In the genomic region with DNA sequence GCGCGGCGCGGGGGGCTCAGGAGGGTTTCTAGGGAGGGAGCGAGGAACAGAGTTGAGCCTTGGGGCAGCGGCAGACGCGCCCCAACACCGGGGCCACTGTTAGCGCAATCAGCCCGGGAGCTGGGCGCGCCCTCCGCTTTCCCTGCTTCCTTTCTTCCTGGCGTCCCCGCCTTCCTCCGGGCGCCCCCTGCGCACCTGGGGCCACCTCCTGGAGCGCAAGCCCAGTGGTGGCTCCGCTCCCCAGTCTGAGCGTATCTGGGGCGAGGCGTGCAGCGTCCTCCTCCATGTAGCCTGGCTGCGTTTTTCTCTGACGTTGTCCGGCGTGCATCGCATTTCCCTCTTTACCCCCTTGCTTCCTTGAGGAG, we compare ENCODE assay signal across 8 cellular contexts. TPM values are rescaled to one million over a fixed set of nuclear protein-coding genes. Genes with fewer than 3 reads are reported as not detected.
DNase-seq lines count a peak whose midpoint lies in the region; ATAC-seq and TF ChIP-seq lines count a peak whose summit lies in the region.

No MANE protein-coding gene starts in this region.

- peaks cover 10% of the 10 kb centered on the region for H3K4me1 Mint-ChIP-seq in activated naive CD4-positive, alpha-beta T cell treated with anti-CD3 and anti-CD28 coated beads for 36 hours (ENCODE audit: low read depth)
- peaks cover 7% of the 10 kb centered on the region for H3K4me1 Mint-ChIP-seq in stimulated activated naive CD8-positive, alpha-beta T cell treated with anti-CD3 and anti-CD28 coated beads, Interleukin-15, Interleukin-2, amounts not matched to agents 100 ng/mL and 50 ng/mL, for 24 hours (ENCODE audit: low read depth)

- CTCF ChIA-PET in activated naive CD4-positive, alpha-beta T cell treated with anti-CD3 and anti-CD28 coated beads for 36 hours (lab: Charles Lee) = interaction anchor here (1.0 kb wide), 1 partner anchor 56 kb away, joined by 4 read pairs; no protein-coding TSS in a partner anchor

- ATAC-seq in SK-N-SH treated with all-trans-retinoic acid at 6 μM for 48 hours (peak; percentile 78), left ventricle myocardium superior (peak; percentile 11), GM19463 (IDR thresholded peaks at IDR 0.05; ENCODE audit: unreplicated experiment) (no peak)

- H3K4me3 Mint-ChIP-seq in activated naive CD4-positive, alpha-beta T cell treated with anti-CD3 and anti-CD28 coated beads for 36 hours = peak overlapping the region; percentile 15
- peak overlapping the region; percentile 40 for H3K4me3 Mint-ChIP-seq in stimulated activated naive CD8-positive, alpha-beta T cell treated with anti-CD3 and anti-CD28 coated beads, Interleukin-15, Interleukin-2, amounts not matched to agents 100 ng/mL and 50 ng/mL, for 24 hours

- no peak overlapping the region for H3K27ac Mint-ChIP-seq in activated naive CD4-positive, alpha-beta T cell treated with anti-CD3 and anti-CD28 coated beads for 36 hours
- no peak overlapping the region for H3K27ac Mint-ChIP-seq in stimulated activated naive CD8-positive, alpha-beta T cell treated with anti-CD3 and anti-CD28 coated beads, Interleukin-15, Interleukin-2, amounts not matched to agents 100 ng/mL and 50 ng/mL, for 24 hours

- H3K9me3 Mint-ChIP-seq in activated naive CD4-positive, alpha-beta T cell treated with anti-CD3 and anti-CD28 coated beads for 36 hours = no peaks in the 10 kb centered on the region
- H3K9me3 Mint-ChIP-seq in stimulated activated naive CD8-positive, alpha-beta T cell treated with anti-CD3 and anti-CD28 coated beads, Interleukin-15, Interleukin-2, amounts not matched to agents 100 ng/mL and 50 ng/mL, for 24 hours = no peaks in the 10 kb centered on the region

- peak; percentile 19 for DNase-seq in activated naive CD4-positive, alpha-beta T cell treated with anti-CD3 and anti-CD28 coated beads for 36 hours
- no peak for DNase-seq in activated naive CD4-positive, alpha-beta T cell treated with anti-CD3 and anti-CD28 coated beads, Interleukin-2, amount 50 U/mL, for 16 hours
- no peak for DNase-seq in left ventricle myocardium superior
- no peak for DNase-seq in ureter (ENCODE audit: low spot score)
- no peak for DNase-seq in iPS-NIHi7 (ENCODE audit: extremely low spot score)

- intact Hi-C loops in activated naive CD4-positive, alpha-beta T cell treated with anti-CD3 and anti-CD28 coated beads for 36 hours (cut with micrococcal nuclease) = no loop called here
- intact Hi-C loops in left ventricle myocardium superior (cut with micrococcal nuclease) = no loop called here

- no peaks in the 10 kb centered on the region for H3K36me3 Mint-ChIP-seq in activated naive CD4-positive, alpha-beta T cell treated with anti-CD3 and anti-CD28 coated beads for 36 hours (ENCODE audit: low read depth)
- no peaks in the 10 kb centered on the region for H3K36me3 Mint-ChIP-seq in stimulated activated naive CD8-positive, alpha-beta T cell treated with anti-CD3 and anti-CD28 coated beads, Interleukin-15, Interleukin-2, amounts not matched to agents 100 ng/mL and 50 ng/mL, for 24 hours (ENCODE audit: low read depth)

- peaks cover 46% of the 10 kb centered on the region for H3K27me3 Mint-ChIP-seq in activated naive CD4-positive, alpha-beta T cell treated with anti-CD3 and anti-CD28 coated beads for 36 hours (ENCODE audit: low read depth)
- H3K27me3 Mint-ChIP-seq in stimulated activated naive CD8-positive, alpha-beta T cell treated with anti-CD3 and anti-CD28 coated beads, Interleukin-15, Interleukin-2, amounts not matched to agents 100 ng/mL and 50 ng/mL, for 24 hours = peaks cover 30% of the 10 kb centered on the region

TF ChIP-seq in SK-N-SH treated with all-trans-retinoic acid at 6 μM for 48 hours, 23 proteins besides CTCF, POLR2A, EP300 and RAD21:
- TF ChIP-seq, protein P1, sequence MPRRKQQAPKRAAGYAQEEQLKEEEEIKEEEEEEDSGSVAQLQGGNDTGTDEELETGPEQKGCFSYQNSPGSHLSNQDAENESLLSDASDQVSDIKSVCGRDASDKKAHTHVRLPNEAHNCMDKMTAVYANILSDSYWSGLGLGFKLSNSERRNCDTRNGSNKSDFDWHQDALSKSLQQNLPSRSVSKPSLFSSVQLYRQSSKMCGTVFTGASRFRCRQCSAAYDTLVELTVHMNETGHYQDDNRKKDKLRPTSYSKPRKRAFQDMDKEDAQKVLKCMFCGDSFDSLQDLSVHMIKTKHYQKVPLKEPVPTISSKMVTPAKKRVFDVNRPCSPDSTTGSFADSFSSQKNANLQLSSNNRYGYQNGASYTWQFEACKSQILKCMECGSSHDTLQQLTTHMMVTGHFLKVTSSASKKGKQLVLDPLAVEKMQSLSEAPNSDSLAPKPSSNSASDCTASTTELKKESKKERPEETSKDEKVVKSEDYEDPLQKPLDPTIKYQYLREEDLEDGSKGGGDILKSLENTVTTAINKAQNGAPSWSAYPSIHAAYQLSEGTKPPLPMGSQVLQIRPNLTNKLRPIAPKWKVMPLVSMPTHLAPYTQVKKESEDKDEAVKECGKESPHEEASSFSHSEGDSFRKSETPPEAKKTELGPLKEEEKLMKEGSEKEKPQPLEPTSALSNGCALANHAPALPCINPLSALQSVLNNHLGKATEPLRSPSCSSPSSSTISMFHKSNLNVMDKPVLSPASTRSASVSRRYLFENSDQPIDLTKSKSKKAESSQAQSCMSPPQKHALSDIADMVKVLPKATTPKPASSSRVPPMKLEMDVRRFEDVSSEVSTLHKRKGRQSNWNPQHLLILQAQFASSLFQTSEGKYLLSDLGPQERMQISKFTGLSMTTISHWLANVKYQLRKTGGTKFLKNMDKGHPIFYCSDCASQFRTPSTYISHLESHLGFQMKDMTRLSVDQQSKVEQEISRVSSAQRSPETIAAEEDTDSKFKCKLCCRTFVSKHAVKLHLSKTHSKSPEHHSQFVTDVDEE (CRISPR knock-in tag; IDR thresholded peaks at IDR 0.05) = no peak
- TF ChIP-seq ZNF565 (CRISPR knock-in tag; conservative IDR thresholded peaks at IDR 0.05; ENCODE audit: low read depth) (no peak), SNAI2 (CRISPR knock-in tag; IDR thresholded peaks at IDR 0.05) (no peak)

RNA-seq across cellular contexts. Expression of a gene that starts 5.2 kb away (rescaled TPM):
- not detected for total RNA-seq in activated naive CD4-positive, alpha-beta T cell treated with anti-CD3 and anti-CD28 coated beads for 36 hours
- total RNA-seq in left ventricle myocardium superior (not detected), ureter (not detected)

RNA-seq across cellular contexts. Expression of a gene that starts 35.7 kb away (rescaled TPM):
- 10 to 100 TPM; 27.1 to 27.4 TPM for total RNA-seq in activated naive CD4-positive, alpha-beta T cell treated with anti-CD3 and anti-CD28 coated beads for 36 hours
- total RNA-seq in left ventricle myocardium superior (24.9 TPM), ureter (73.2 TPM)
